In the genomic region with DNA sequence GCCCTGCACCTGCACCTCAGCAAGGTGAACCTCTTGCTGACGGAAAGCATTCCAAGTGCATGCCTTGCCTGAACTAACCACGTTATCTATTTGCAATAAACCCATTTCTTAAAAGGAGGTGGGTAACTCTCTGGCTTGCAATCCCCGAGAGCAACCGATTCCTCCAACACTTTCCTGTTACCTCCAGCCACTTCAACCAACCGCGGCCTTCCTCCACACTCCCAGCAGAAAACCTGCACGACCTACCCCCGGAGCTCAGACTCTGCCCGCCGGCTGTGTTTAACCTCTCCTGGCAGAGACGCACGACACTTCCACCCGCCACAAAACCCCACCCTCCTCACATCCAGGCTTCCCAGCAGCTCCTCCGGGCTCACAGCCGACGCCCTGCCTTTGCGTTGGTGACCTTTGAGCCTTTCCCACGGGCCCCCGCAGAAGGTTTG, we compare ENCODE assay signal across 9 cellular contexts. TPM values are rescaled to one million over a fixed set of nuclear protein-coding genes. Genes with fewer than 3 reads are reported as not detected.
A peak's percentile ranks its signal among the peaks of the same experiment; 100 is the strongest.
DNase-seq lines count a peak whose midpoint lies in the region; ATAC-seq, FAIRE-seq and TF ChIP-seq lines count a peak whose summit lies in the region.
"Had no signal": no experiment of that assay in that cellular context is flagged by ENCODE, and none has a peak within 500 bp of the region (broad histone marks: within the 10 kb centered on the region; RNA-seq: fewer than 3 reads in every experiment).

No MANE protein-coding gene starts in this region.

- ATAC-seq in activated naive CD4-positive, alpha-beta T cell treated with anti-CD3 and anti-CD28 coated beads, Interleukin-2, amount 50 U/mL, for 72 hours: no peak
- no peak for ATAC-seq in HG02885 (IDR thresholded peaks at IDR 0.05; ENCODE audit: poor library complexity, unreplicated experiment)

- no peaks in the 10 kb centered on the region for H3K27me3 Mint-ChIP-seq in activated naive CD4-positive, alpha-beta T cell treated with anti-CD3 and anti-CD28 coated beads, Interleukin-2, amount 10 ng/mL, durations not matched to agents 7 days and 5 days

- TF ChIP-seq POLR2A in thyroid gland (IDR thresholded peaks at IDR 0.05) (no peak), GM12892 (IDR thresholded peaks at IDR 0.05; ENCODE audit: low read depth, low read length) (no peak; the same call in 1 of the 2 replicates)

- intact Hi-C loops in thyroid gland (cut with DNase I): loop anchor here (5.0 kb wide), 1 partner anchor 58 kb away; a partner anchor contains a TSS

- peak overlapping the region; percentile 53 to 97 (median 56) for H3K27ac ChIP-seq in thyroid gland

- H3K36me3 ChIP-seq in kidney epithelial cell (ENCODE audit: control insufficient read depth, insufficient read depth, low read length): peaks cover 4% of the 10 kb centered on the region
- peaks cover 21 to 24% of the 10 kb centered on the region in 2 donors for H3K36me3 ChIP-seq in thyroid gland

- no peaks in the 10 kb centered on the region for H3K9me3 Mint-ChIP-seq in activated naive CD4-positive, alpha-beta T cell treated with anti-CD3 and anti-CD28 coated beads, Interleukin-2, amount 10 ng/mL, durations not matched to agents 7 days and 5 days
- H3K9me3 Mint-ChIP-seq in activated naive CD4-positive, alpha-beta T cell treated with anti-CD3 and anti-CD28 coated beads, Interleukin-2, amount 50 U/mL, for 72 hours: no peaks in the 10 kb centered on the region

- no peak for DNase-seq in activated naive CD4-positive, alpha-beta T cell treated with anti-CD3 and anti-CD28 coated beads, Interleukin-2, amount 10 ng/mL, durations not matched to agents 7 days and 5 days
- DNase-seq in activated naive CD4-positive, alpha-beta T cell (lab: John Stamatoyannopoulos, UW): no peak
- DNase-seq in activated naive CD4-positive, alpha-beta T cell treated with anti-CD3 and anti-CD28 coated beads, Interleukin-2, amount 50 U/mL, for 72 hours (ENCODE audit: low spot score in 2 of 2): no peak
- DNase-seq in kidney epithelial cell (ENCODE audit: low read depth) (no peak), thyroid gland (no peak), GM12892 (ENCODE audit: insufficient read length) (no peak)
- no peak for DNase-seq in activated CD4-positive, CD25-positive, alpha-beta regulatory T cell (lab: John Stamatoyannopoulos, UW)

- H3K27me3 ChIP-seq in kidney epithelial cell (ENCODE audit: control insufficient read depth, insufficient read depth, low read length) (no peaks in the 10 kb centered on the region), thyroid gland (no peaks in the 10 kb centered on the region)

- peak overlapping the region; percentile 88 for H3K4me3 Mint-ChIP-seq in activated naive CD4-positive, alpha-beta T cell treated with anti-CD3 and anti-CD28 coated beads, Interleukin-2, amount 10 ng/mL, durations not matched to agents 7 days and 5 days

- H3K4me1 ChIP-seq in thyroid gland: peaks cover 13 to 27% of the 10 kb centered on the region in 2 donors

- peak overlapping the region; percentile 95 for H3K27ac Mint-ChIP-seq in activated naive CD4-positive, alpha-beta T cell treated with anti-CD3 and anti-CD28 coated beads, Interleukin-2, amount 10 ng/mL, durations not matched to agents 7 days and 5 days
- H3K27ac Mint-ChIP-seq in activated naive CD4-positive, alpha-beta T cell treated with anti-CD3 and anti-CD28 coated beads, Interleukin-2, amount 50 U/mL, for 72 hours: peak overlapping the region; percentile 92 to 99

- peaks cover 15% of the 10 kb centered on the region for H3K36me3 Mint-ChIP-seq in activated naive CD4-positive, alpha-beta T cell treated with anti-CD3 and anti-CD28 coated beads, Interleukin-2, amount 10 ng/mL, durations not matched to agents 7 days and 5 days
- H3K36me3 Mint-ChIP-seq in activated naive CD4-positive, alpha-beta T cell treated with anti-CD3 and anti-CD28 coated beads, Interleukin-2, amount 50 U/mL, for 72 hours: peaks cover 7 to 34% of the 10 kb centered on the region in 2 donors

- no peaks in the 10 kb centered on the region for H3K9me3 ChIP-seq in thyroid gland

- no peak for FAIRE-seq in GM12892 (lab: Jason Lieb, UNC)
- FAIRE-seq: endometrium had no signal

- CTCF ChIA-PET in activated naive CD4-positive, alpha-beta T cell treated with anti-CD3 and anti-CD28 coated beads, Interleukin-2, amount 10 ng/mL, durations not matched to agents 7 days and 5 days (lab: Charles Lee): interaction anchor here (0.5 to 6.1 kb wide), 7 partner anchors 9 to 170 kb away, joined by 3 to 46 read pairs (median 16); a partner anchor contains a TSS

- no peak for TF ChIP-seq CTCF in kidney epithelial cell (IDR thresholded peaks at IDR 0.05; ENCODE audit: insufficient read depth, low read length, poor library complexity, severe bottlenecking)
- TF ChIP-seq CTCF in thyroid gland (IDR thresholded peaks at IDR 0.05): no peak

- H3K4me3 ChIP-seq in kidney epithelial cell (ENCODE audit: low read depth, low read length): peak overlapping the region; percentile 53
- peak overlapping the region; percentile 41 to 83 (median 66) for H3K4me3 ChIP-seq in thyroid gland (replicated peaks in 1 of 3)

- H3K4me1 Mint-ChIP-seq in activated naive CD4-positive, alpha-beta T cell treated with anti-CD3 and anti-CD28 coated beads, Interleukin-2, amount 10 ng/mL, durations not matched to agents 7 days and 5 days: peaks cover 37% of the 10 kb centered on the region

- 18 to 20% methylated on average over 17 to 19 of the region's 19 CpGs for WGBS in thyroid gland, 2 donors

RNA-seq across cellular contexts. Expression of a gene that starts 0.7 kb away (rescaled TPM):
- 1 to 10 TPM in 1 of 2 donors, not detected in 1; 4.8 TPM for total RNA-seq in activated naive CD4-positive, alpha-beta T cell treated with anti-CD3 and anti-CD28 coated beads, Interleukin-2, amount 50 U/mL, for 72 hours
- total RNA-seq in kidney epithelial cell: 2.3 and 5.7 TPM in 2 replicates
- 1 to 10 TPM in 3 of 4 donors, not detected in 1; 2.6 to 5.5 (median 2.9) TPM for total RNA-seq in thyroid gland
- 2.5 TPM for polyA plus RNA-seq in GM12892 (2012; ENCODE audit: missing spikeins)

RNA-seq across cellular contexts. Expression of a gene that starts 5.1 kb away (rescaled TPM):
- 10 to 100 TPM; 20.8 to 74.5 TPM for total RNA-seq in activated naive CD4-positive, alpha-beta T cell treated with anti-CD3 and anti-CD28 coated beads, Interleukin-2, amount 50 U/mL, for 72 hours
- 53.1 and 63.5 TPM in 2 replicates for total RNA-seq in kidney epithelial cell
- 10 to 100 TPM; 28.0 to 61.0 (median 33.6) TPM for total RNA-seq in thyroid gland
- polyA plus RNA-seq in GM12892 (2012; ENCODE audit: missing spikeins): 9.6 TPM

RNA-seq across cellular contexts. Expression of a gene that starts 16.7 kb away (rescaled TPM):
- total RNA-seq in activated naive CD4-positive, alpha-beta T cell treated with anti-CD3 and anti-CD28 coated beads, Interleukin-2, amount 50 U/mL, for 72 hours: 100 to 1,000 TPM; 121 to 130 TPM
- 41.3 and 50.2 TPM in 2 replicates for total RNA-seq in kidney epithelial cell
- total RNA-seq in thyroid gland: 10 to 100 TPM; 39.6 to 47.5 (median 43.1) TPM
- 29.4 TPM for polyA plus RNA-seq in GM12892 (2012; ENCODE audit: missing spikeins)

RNA-seq across cellular contexts. Expression of a gene that starts 17.2 kb away (rescaled TPM):
- total RNA-seq in activated naive CD4-positive, alpha-beta T cell treated with anti-CD3 and anti-CD28 coated beads, Interleukin-2, amount 50 U/mL, for 72 hours: 10 to 100 TPM; 54.2 to 76.7 TPM
- 48.3 and 75.4 TPM in 2 replicates for total RNA-seq in kidney epithelial cell
- total RNA-seq in thyroid gland: 100 to 1,000 TPM in 2 of 4 donors, 10 to 100 TPM in 2; 53.2 to 117 (median 96.6) TPM
- 6.7 TPM for polyA plus RNA-seq in GM12892 (2012; ENCODE audit: missing spikeins)

RNA-seq across cellular contexts. Expression of a gene that starts 21.0 kb away (rescaled TPM):
- total RNA-seq in activated naive CD4-positive, alpha-beta T cell treated with anti-CD3 and anti-CD28 coated beads, Interleukin-2, amount 50 U/mL, for 72 hours: 10 to 100 TPM in 1 of 2 donors, 1 to 10 TPM in 1; 2.6 to 11.0 TPM
- 16.3 and 20.1 TPM in 2 replicates for total RNA-seq in kidney epithelial cell
- total RNA-seq in thyroid gland: under 1 TPM in 1 of 4 donors, not detected in 3; 0.27 TPM
- 0.47 TPM for polyA plus RNA-seq in GM12892 (2012; ENCODE audit: missing spikeins)
